Comparison of ENCODE assay signal across 3 cellular contexts in the genomic region with DNA sequence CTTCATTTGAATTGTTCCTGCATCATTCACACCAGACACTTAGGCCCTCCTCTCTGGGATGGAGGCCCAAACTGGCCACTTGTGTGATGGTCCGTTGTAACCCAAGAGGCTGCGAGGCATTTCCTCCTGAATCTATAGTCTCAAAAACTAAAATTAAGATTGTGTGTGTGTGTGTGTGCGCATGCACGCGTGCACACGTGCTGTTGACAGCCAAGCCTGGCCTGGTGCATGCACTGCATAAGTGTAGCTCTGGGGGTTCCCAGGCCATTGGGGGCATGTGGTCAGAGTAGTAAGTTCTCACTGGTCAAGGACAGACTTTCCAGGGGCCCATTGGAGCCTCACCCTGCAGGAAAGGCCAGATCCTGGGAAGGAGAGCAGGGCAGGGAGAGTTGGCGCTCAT. TPM values are rescaled to one million over a fixed set of nuclear protein-coding genes. Genes with fewer than 3 reads are reported as not detected.
"Had no signal": no experiment of that assay in that cellular context is flagged by ENCODE, and none has a peak within 500 bp of the region (broad histone marks: within the 10 kb centered on the region; RNA-seq: fewer than 3 reads in every experiment).

No MANE protein-coding gene starts in this region.

RNA-seq across cellular contexts. Expression of gene BMP8A, which starts 26.5 kb away (rescaled TPM):
- total RNA-seq: GM23248, H4, HFFc6 had no signal
- polyA plus RNA-seq: GM23248 had no signal
